Comparison of ENCODE assay signal across 8 cellular contexts in the genomic region with DNA sequence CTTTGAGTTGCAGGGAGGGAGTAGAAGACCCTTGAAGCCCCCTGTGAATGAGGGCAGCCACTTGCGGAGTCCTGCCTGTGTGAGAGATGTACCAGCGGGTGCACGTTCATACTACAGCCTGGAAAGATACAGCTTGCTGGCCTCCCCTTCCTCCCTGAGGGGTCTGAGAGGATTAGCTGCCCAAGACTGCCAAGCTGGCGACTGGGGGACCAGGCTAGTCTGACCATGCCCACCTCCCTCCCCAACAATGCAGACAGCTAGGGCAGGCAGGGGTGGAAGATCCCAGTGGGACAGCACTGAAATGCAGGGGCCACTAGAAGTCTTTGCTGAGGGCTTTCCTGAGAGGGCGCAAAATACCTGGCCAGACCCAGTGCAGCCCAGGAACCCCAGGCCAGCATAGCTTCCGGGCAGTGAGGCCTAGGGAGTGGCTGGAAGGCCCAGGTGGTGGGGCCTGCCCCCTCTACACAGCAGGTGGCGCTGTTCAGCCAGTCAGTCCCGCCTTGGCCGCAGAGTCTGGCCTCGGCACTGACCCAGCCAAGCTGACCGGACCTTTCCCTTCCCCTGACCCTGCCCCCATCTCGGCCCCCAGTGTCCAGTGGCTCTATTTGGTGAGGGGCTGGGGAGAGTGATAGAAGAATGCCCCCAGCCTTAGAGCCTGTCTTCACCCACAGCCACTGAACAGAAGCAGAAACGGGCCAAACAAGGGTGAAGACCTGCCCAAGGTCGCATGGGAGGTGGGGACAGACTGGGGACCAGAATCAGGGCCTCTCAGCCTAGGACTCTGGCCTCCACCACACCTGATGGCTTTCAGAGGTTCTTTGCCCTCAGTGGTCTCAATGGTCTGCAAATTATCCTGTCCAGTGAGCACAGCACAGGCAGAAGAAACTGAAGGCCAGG. TPM values are rescaled to one million over a fixed set of nuclear protein-coding genes. Genes with fewer than 3 reads are reported as not detected.
DNase-seq lines count a peak whose midpoint lies in the region; ATAC-seq, FAIRE-seq and TF ChIP-seq lines count a peak whose summit lies in the region.

No MANE protein-coding gene starts in this region.

- no peak overlapping the region for H3K27ac ChIP-seq in keratinocyte (ENCODE audit: control insufficient read depth, insufficient read depth, low read length)
- no peak overlapping the region for H3K27ac ChIP-seq in spleen

- H4K20me1 ChIP-seq in keratinocyte (ENCODE audit: control insufficient read depth, extremely low read depth, insufficient read depth, low read length) = no peaks in the 10 kb centered on the region

- H3K4me3 Mint-ChIP-seq in T-helper 17 cell = no peak overlapping the region

- intact Hi-C loops in spleen (cut with DNase I; ENCODE audit: low total_unique reads) = no loop called here

- peaks cover 6% of the 10 kb centered on the region for H3K4me1 Mint-ChIP-seq in T-helper 17 cell

- no peak overlapping the region for H3K9ac ChIP-seq in keratinocyte (ENCODE audit: control insufficient read depth, extremely low read depth, insufficient read depth, low read length)

- H3K9me1 ChIP-seq in keratinocyte (ENCODE audit: control insufficient read depth, extremely low read depth, insufficient read depth, low read length) = no peaks in the 10 kb centered on the region

- no peaks in the 10 kb centered on the region for H3K36me3 Mint-ChIP-seq in T-helper 17 cell (ENCODE audit: low read depth)

- DNase-seq in A172 (ENCODE audit: low spot score) (peak; percentile 65), T-helper 17 cell (peak in 2 of 3 donors; percentile 27), cardiac fibroblast (ENCODE audit: low read depth in 2 of 2) (peak; percentile 71 to 79), keratinocyte (ENCODE audit: low read depth, low spot score) (no peak), spleen (peak; percentile 90)

- H3K9me3 ChIP-seq in T-helper 17 cell (ENCODE audit: control insufficient read depth, low read length, poor library complexity, severe bottlenecking) (no peaks in the 10 kb centered on the region), keratinocyte (ENCODE audit: control insufficient read depth, low read depth, low read length) (no peaks in the 10 kb centered on the region), spleen (no peaks in the 10 kb centered on the region)

- TF ChIP-seq EP300 in Ishikawa (IDR thresholded peaks at IDR 0.05; ENCODE audit: borderline replicate concordance) = no peak

- peak; percentile 43 for ATAC-seq in T-helper 17 cell
- no peak for ATAC-seq in GM19467 (IDR thresholded peaks at IDR 0.05; ENCODE audit: unreplicated experiment)

- no peak for FAIRE-seq in keratinocyte (lab: Jason Lieb, UNC)

- H3K4me2 ChIP-seq in keratinocyte (ENCODE audit: control insufficient read depth, extremely low read depth, insufficient read depth, low read depth, low read length) = no peak overlapping the region

- no peak overlapping the region for H3K27ac Mint-ChIP-seq in T-helper 17 cell

- H2AFZ ChIP-seq in keratinocyte (ENCODE audit: control insufficient read depth, low read length) = no peak overlapping the region

- no peaks in the 10 kb centered on the region for H3K79me2 ChIP-seq in keratinocyte (ENCODE audit: control insufficient read depth, insufficient read depth, low read length)

- TF ChIP-seq POLR2A in spleen (IDR thresholded peaks at IDR 0.05) = no peak

- TF ChIP-seq RAD21 in Ishikawa (IDR thresholded peaks at IDR 0.05; ENCODE audit: low read depth) = peak; percentile 82

- WGBS in spleen, 5 donors = 42 to 76% (median 48%) methylated on average over 9 to 14 of the region's 14 CpGs

- H3K4me1 ChIP-seq in keratinocyte (ENCODE audit: control insufficient read depth, extremely low read depth, insufficient read depth, low read length) (peaks cover 2% of the 10 kb centered on the region), spleen (peaks cover 0 to 18% (median 12%) of the 10 kb centered on the region in 6 donors)

- H3K4me3 ChIP-seq in GM12875 (ENCODE audit: low read depth, low read length) (no peak overlapping the region), cardiac fibroblast (replicated peaks in 1 of 2; ENCODE audit: low read depth in 2 of 2, low read length in 2 of 2) (no peak overlapping the region), keratinocyte (ENCODE audit: control insufficient read depth in 2 of 3, extremely low read depth in 1 of 3, insufficient read depth in 2 of 3, low read depth in 1 of 3, low read length in 3 of 3) (no peak overlapping the region), spleen (no peak overlapping the region)

- H3K27me3 ChIP-seq in keratinocyte (ENCODE audit: control insufficient read depth, extremely low read depth, insufficient read depth, low read length) = peaks cover 19% of the 10 kb centered on the region
- H3K27me3 ChIP-seq in spleen (replicated peaks in 1 of 7) = peaks cover 0 to 46% (median 8%) of the 10 kb centered on the region in 7 donors

- H3K27me3 Mint-ChIP-seq in T-helper 17 cell = peaks cover 21% of the 10 kb centered on the region

- TF ChIP-seq CTCF in GM12875 (IDR thresholded peaks at IDR 0.05; ENCODE audit: borderline replicate concordance, insufficient read depth, low read depth, low read length) = peak; percentile 98
- TF ChIP-seq CTCF in cardiac fibroblast (IDR thresholded peaks at IDR 0.05; ENCODE audit: low read depth, low read length) = peak; percentile 95
- peak; percentile 69 to 97 (median 94) for TF ChIP-seq CTCF in keratinocyte (optimal IDR thresholded peaks at IDR 0.05 in 1 of 3, IDR thresholded peaks at IDR 0.05 in 1 of 3, conservative IDR thresholded peaks at IDR 0.05 in 1 of 3; ENCODE audit: extremely low read depth in 1 of 3, insufficient read depth in 2 of 3, low read length in 3 of 3)
- TF ChIP-seq CTCF in spleen (IDR thresholded peaks at IDR 0.05 in 8 of 11, conservative IDR thresholded peaks at IDR 0.05 in 3 of 11) = peak; percentile 48 to 94 (median 81)

- dilution Hi-C loops in keratinocyte (cut with MboI; ENCODE audit: extremely low pct_ligation_motif_present, low sequenced_read_pairs) = no loop called here

- H3K36me3 ChIP-seq in keratinocyte (ENCODE audit: control insufficient read depth in 2 of 2, extremely low read depth in 1 of 2, insufficient read depth in 2 of 2, low read length in 2 of 2) (no peaks in the 10 kb centered on the region), spleen (peaks cover 0 to 16% (median 0%) of the 10 kb centered on the region in 6 donors)

TF ChIP-seq in Ishikawa, 13 proteins besides CTCF, POLR2A, EP300 and RAD21 (continues in another document):
- TF ChIP-seq NFIC (IDR thresholded peaks at IDR 0.05) = no peak
- no peak for TF ChIP-seq CEBPB (IDR thresholded peaks at IDR 0.05)
- no peak for TF ChIP-seq CREB1 (IDR thresholded peaks at IDR 0.05; ENCODE audit: low read depth)
- no peak for TF ChIP-seq TAF1 (IDR thresholded peaks at IDR 0.05; ENCODE audit: low read depth)
- TF ChIP-seq EGR1 (IDR thresholded peaks at IDR 0.05) = no peak

RNA-seq across cellular contexts. Expression of a gene that starts 4.8 kb away (rescaled TPM):
- 0.98 and 1.4 TPM in 2 replicates for total RNA-seq in A172 (2014; rRNA removed; shearing (Covaris generic))
- total RNA-seq in T-helper 17 cell = 1 to 10 TPM in 1 of 2 donors, under 1 TPM in 1; 0.47 to 1.5 TPM
- 0.14 to 0.24 TPM (median 0.24 TPM) in 3 replicates for polyA plus RNA-seq in keratinocyte
- polyA plus RNA-seq in keratinocyte (2011; ENCODE audit: low read depth) = 0.07 TPM
- 0.13 and 0.17 TPM in 2 replicates for polyA plus RNA-seq in keratinocyte (2011; cell fraction: cytosol; rRNA removed)
- polyA plus RNA-seq in keratinocyte (2011; cell fraction: nucleus; rRNA removed) = 0.50 and 0.79 TPM in 2 replicates
- polyA plus RNA-seq in keratinocyte (2012; ENCODE audit: low replicate concordance) = 0.24 and 0.39 TPM in 2 replicates
- 0.19 to 1.1 TPM (median 0.20 TPM) in 3 replicates for polyA minus RNA-seq in keratinocyte
- polyA minus RNA-seq in keratinocyte (2011; cell fraction: cytosol; rRNA and poly(A)+ RNA removed) = 0.96 TPM
- 0.47 and 0.53 TPM in 2 replicates for polyA minus RNA-seq in keratinocyte (2011; cell fraction: nucleus; rRNA and poly(A)+ RNA removed)
- total RNA-seq in spleen = 1 to 10 TPM in 1 of 7 donors, under 1 TPM in 6; 0.32 to 1.5 (median 0.79) TPM
- under 1 TPM; 0.15 to 0.50 (median 0.45) TPM for polyA plus RNA-seq in spleen

RNA-seq across cellular contexts. Expression of a gene that starts 44.8 kb away (rescaled TPM):
- 78.1 and 115 TPM in 2 replicates for total RNA-seq in A172 (2014; rRNA removed; shearing (Covaris generic))
- total RNA-seq in T-helper 17 cell = 10 to 100 TPM; 68.4 to 77.6 TPM
- 188 to 324 TPM (median 249 TPM) in 3 replicates for polyA plus RNA-seq in keratinocyte
- 8.9 TPM for polyA plus RNA-seq in keratinocyte (2011; ENCODE audit: low read depth)
- 175 and 222 TPM in 2 replicates for polyA plus RNA-seq in keratinocyte (2011; cell fraction: cytosol; rRNA removed)
- 55.4 and 64.3 TPM in 2 replicates for polyA plus RNA-seq in keratinocyte (2011; cell fraction: nucleus; rRNA removed)
- 256 and 286 TPM in 2 replicates for polyA plus RNA-seq in keratinocyte (2012; ENCODE audit: low replicate concordance)
- polyA minus RNA-seq in keratinocyte = 95.2 to 174 TPM (median 118 TPM) in 3 replicates
- polyA minus RNA-seq in keratinocyte (2011; cell fraction: cytosol; rRNA and poly(A)+ RNA removed) = 161 TPM
- 21.3 and 21.8 TPM in 2 replicates for polyA minus RNA-seq in keratinocyte (2011; cell fraction: nucleus; rRNA and poly(A)+ RNA removed)
- total RNA-seq in spleen = 10 to 100 TPM; 52.4 to 85.2 (median 62.0) TPM
- 100 to 1,000 TPM; 122 to 185 (median 125) TPM for polyA plus RNA-seq in spleen

RNA-seq across cellular contexts. Expression of a gene that starts 45.1 kb away (rescaled TPM):
- total RNA-seq in A172 (2014; rRNA removed; shearing (Covaris generic)) = 131 and 139 TPM in 2 replicates
- total RNA-seq in T-helper 17 cell (10 to 100 TPM in 1 of 2 donors, 1 to 10 TPM in 1; 9.7 to 13.0 TPM), spleen (10 to 100 TPM in 5 of 7 donors, 1 to 10 TPM in 2; 8.9 to 17.2 (median 14.8) TPM)
- polyA plus RNA-seq in keratinocyte (10.0 to 26.7 TPM (median 25.8 TPM) in 3 replicates), spleen (10 to 100 TPM in 2 of 3 donors, 1 to 10 TPM in 1; 7.3 to 16.7 (median 15.9) TPM)
- 7.0 TPM for polyA plus RNA-seq in keratinocyte (2011; ENCODE audit: low read depth)
- polyA plus RNA-seq in keratinocyte (2011; cell fraction: cytosol; rRNA removed) = 8.0 and 9.4 TPM in 2 replicates
- 10.1 and 10.5 TPM in 2 replicates for polyA plus RNA-seq in keratinocyte (2011; cell fraction: nucleus; rRNA removed)
- 5.0 and 29.4 TPM in 2 replicates for polyA plus RNA-seq in keratinocyte (2012; ENCODE audit: low replicate concordance)
- polyA minus RNA-seq in keratinocyte = 10.8 to 24.8 TPM (median 19.8 TPM) in 3 replicates
- 8.6 TPM for polyA minus RNA-seq in keratinocyte (2011; cell fraction: cytosol; rRNA and poly(A)+ RNA removed)
- 8.4 and 9.7 TPM in 2 replicates for polyA minus RNA-seq in keratinocyte (2011; cell fraction: nucleus; rRNA and poly(A)+ RNA removed)
